ENCODE assay signal across 19 cellular contexts in genomic region chr4:169975837-169976796, GRCh38. TPM values are rescaled to one million over a fixed set of nuclear protein-coding genes. Genes with fewer than 3 reads are reported as not detected.
DNase-seq lines count a peak whose midpoint lies in the region; ATAC-seq and TF ChIP-seq lines count a peak whose summit lies in the region.
"Had no signal": no experiment of that assay in that cellular context is flagged by ENCODE, and none has a peak within 500 bp of the region (broad histone marks: within the 10 kb centered on the region; RNA-seq: fewer than 3 reads in every experiment).

No MANE protein-coding gene starts in this region.

- no peaks in the 10 kb centered on the region for H3K36me3 Mint-ChIP-seq in WTC11
- H3K36me3 Mint-ChIP-seq: activated naive CD8-positive, alpha-beta T cell treated with anti-CD3 and anti-CD28 coated beads for 36 hours; mesothelial cell of epicardium had no signal

- TF ChIP-seq CTCF in WTC11 (IDR thresholded peaks at IDR 0.05) (no peak), retinal pigment epithelial cell (conservative IDR thresholded peaks at IDR 0.05; ENCODE audit: low read depth, low read length) (no peak)

- H3K4me3 Mint-ChIP-seq in WTC11: no peak overlapping the region
- H3K4me3 Mint-ChIP-seq: activated naive CD8-positive, alpha-beta T cell treated with anti-CD3 and anti-CD28 coated beads for 36 hours; CD8-positive, alpha-beta memory T cell; mesothelial cell of epicardium; T-helper 1 cell treated with Interleukin-12 subunit alpha and Interleukin-12 subunit beta and Interleukin-4 antibody, amounts not matched to agents 30 μg/mL and 1 μg/mL, for 36 hours had no signal

- no peak overlapping the region for H3K4me3 ChIP-seq in HAP-1
- H3K4me3 ChIP-seq in retinal pigment epithelial cell (ENCODE audit: low read length): no peak overlapping the region
- H3K4me3 ChIP-seq: thyroid gland had no signal

- in situ Hi-C loops in HAP-1 (cut with MboI; ENCODE audit: low sequenced_read_pairs): no loop called here

- H3K4me1 Mint-ChIP-seq in WTC11: peaks cover 23% of the 10 kb centered on the region
- H3K4me1 Mint-ChIP-seq: activated naive CD8-positive, alpha-beta T cell treated with anti-CD3 and anti-CD28 coated beads for 36 hours; CD8-positive, alpha-beta memory T cell; mesothelial cell of epicardium had no signal

- no peaks in the 10 kb centered on the region for H3K36me3 ChIP-seq in HAP-1 (replicated peaks)
- H3K36me3 ChIP-seq: thyroid gland had no signal

- ATAC-seq in WTC11: peak; percentile 62
- peak; percentile 96 for ATAC-seq in left lobe of liver
- no peak for ATAC-seq in HG03280 (IDR thresholded peaks at IDR 0.05; ENCODE audit: unreplicated experiment)
- no peak for ATAC-seq in HG02798 (IDR thresholded peaks at IDR 0.05; ENCODE audit: poor library complexity, unreplicated experiment)
- no peak for ATAC-seq in HG03108 (IDR thresholded peaks at IDR 0.05; ENCODE audit: unreplicated experiment)

- no peaks in the 10 kb centered on the region; the same call in 1 of the 2 replicates for H3K27me3 Mint-ChIP-seq in WTC11 (ENCODE audit: low read depth)

- POLR2A ChIA-PET in WTC11 (lab: Charles Lee): interaction anchor here (0.6 to 1.2 kb wide), 2 partner anchors 38 to 183 kb away, joined by 3 read pairs; no protein-coding TSS in a partner anchor

- no peak overlapping the region for H3K27ac Mint-ChIP-seq in WTC11
- H3K27ac Mint-ChIP-seq: activated naive CD8-positive, alpha-beta T cell treated with anti-CD3 and anti-CD28 coated beads for 36 hours; CD8-positive, alpha-beta memory T cell; mesothelial cell of epicardium; T-helper 1 cell treated with Interleukin-12 subunit alpha and Interleukin-12 subunit beta and Interleukin-4 antibody, amounts not matched to agents 30 μg/mL and 1 μg/mL, for 36 hours had no signal

- DNase-seq in HAP-1 (ENCODE audit: low spot score in 2 of 2) (peak; percentile 6 to 50), WTC11 (ENCODE audit: low spot score) (no peak), left lobe of liver (ENCODE audit: low spot score) (peak; percentile 87), retinal pigment epithelial cell (ENCODE audit: low read depth) (peak; percentile 92), AG08395 (ENCODE audit: low spot score) (no peak)
- DNase-seq: activated naive CD8-positive, alpha-beta T cell treated with anti-CD3 and anti-CD28 coated beads for 36 hours; CD8-positive, alpha-beta memory T cell; GOT3; NCI-H1105 treated with DMSO at 0.1 percent for 48 hours; NCI-H510A treated with DMSO at 0.1 percent for 48 hours; SHP77 treated with DMSO at 0.1 percent for 48 hours; stimulated activated naive CD4-positive, alpha-beta T cell; thyroid gland had no signal

- H3K9me3 ChIP-seq in HAP-1: no peaks in the 10 kb centered on the region
- H3K9me3 ChIP-seq: thyroid gland had no signal

- no peaks in the 10 kb centered on the region; the same call in 1 of the 2 replicates for H3K27me3 ChIP-seq in HAP-1 (ENCODE audit: low read depth)
- H3K27me3 ChIP-seq: thyroid gland had no signal

- H3K4me1 ChIP-seq in HAP-1: no peaks in the 10 kb centered on the region
- H3K4me1 ChIP-seq: thyroid gland had no signal

- CTCF ChIA-PET in WTC11 (lab: Charles Lee): interaction anchor here (0.6 to 0.9 kb wide), 2 partner anchors 9 to 167 kb away, joined by 3 read pairs; no protein-coding TSS in a partner anchor

- H3K9me3 Mint-ChIP-seq in WTC11: no peaks in the 10 kb centered on the region
- H3K9me3 Mint-ChIP-seq: activated naive CD8-positive, alpha-beta T cell treated with anti-CD3 and anti-CD28 coated beads for 36 hours; CD8-positive, alpha-beta memory T cell; mesothelial cell of epicardium; T-helper 1 cell treated with Interleukin-12 subunit alpha and Interleukin-12 subunit beta and Interleukin-4 antibody, amounts not matched to agents 30 μg/mL and 1 μg/mL, for 36 hours had no signal

TF ChIP-seq in WTC11, 78 proteins besides CTCF, POLR2A, EP300 and RAD21:
- TF ChIP-seq GABPB1 (CRISPR knock-in tag; IDR thresholded peaks at IDR 0.05) (peak; percentile 22; the same call in 1 of the 2 replicates), EMX1 (CRISPR knock-in tag; IDR thresholded peaks at IDR 0.05) (no peak)
TF ChIP-seq in WTC11: peak in this region for 1.

RNA-seq across cellular contexts. Expression of gene MFAP3L, which starts 50.1 kb away (rescaled TPM):
- total RNA-seq in WTC11 (2021) (12.1 to 31.3 TPM (median 16.4 TPM) in 3 replicates), left lobe of liver (58.3 TPM)
- total RNA-seq: OCI-LY7 had no signal

Comparison
In these comparisons a context has a peak if more than half of its experiments do, and no peak if none do; other contexts are left out.
1. DNase-seq: peak in HAP-1 (2 of 2), left lobe of liver (single experiment) and retinal pigment epithelial cell (single experiment); none in WTC11 (single experiment) and AG08395 (single experiment).
2. ATAC-seq: peak in WTC11 (single experiment) and left lobe of liver (single experiment); none in HG03280 (single experiment), HG02798 (single experiment) and HG03108 (single experiment).